Comparison of ENCODE assay signal across 1 cellular context in genomic region chr19:17357078-17357666, GRCh38.
TF ChIP-seq lines count a peak whose summit lies in the region.

No MANE protein-coding gene starts in this region.

TF ChIP-seq in K562, 482 proteins besides CTCF, POLR2A, EP300 and RAD21:
- no peak for TF ChIP-seq MCM5 (IDR thresholded peaks at IDR 0.05; ENCODE audit: low read depth)
- TF ChIP-seq CEBPB (tag; IDR thresholded peaks at IDR 0.05), result peak; percentile 55
- TF ChIP-seq ZNF316 (IDR thresholded peaks at IDR 0.05), result peak; percentile 27; the same call in 1 of the 2 replicates
- no peak for TF ChIP-seq CEBPG (CRISPR knock-in tag; IDR thresholded peaks at IDR 0.05)
- TF ChIP-seq CEBPG (tag; conservative IDR thresholded peaks at IDR 0.05 in 1 of 2, IDR thresholded peaks at IDR 0.05 in 1 of 2), result 0 out of 4 replicates have a peak, but pooled peaks of 1 of the 2 experiments have one; percentile 12
- peak; percentile 81 for TF ChIP-seq ZNF121 (CRISPR knock-in tag; conservative IDR thresholded peaks at IDR 0.05)
